In the genomic region with DNA sequence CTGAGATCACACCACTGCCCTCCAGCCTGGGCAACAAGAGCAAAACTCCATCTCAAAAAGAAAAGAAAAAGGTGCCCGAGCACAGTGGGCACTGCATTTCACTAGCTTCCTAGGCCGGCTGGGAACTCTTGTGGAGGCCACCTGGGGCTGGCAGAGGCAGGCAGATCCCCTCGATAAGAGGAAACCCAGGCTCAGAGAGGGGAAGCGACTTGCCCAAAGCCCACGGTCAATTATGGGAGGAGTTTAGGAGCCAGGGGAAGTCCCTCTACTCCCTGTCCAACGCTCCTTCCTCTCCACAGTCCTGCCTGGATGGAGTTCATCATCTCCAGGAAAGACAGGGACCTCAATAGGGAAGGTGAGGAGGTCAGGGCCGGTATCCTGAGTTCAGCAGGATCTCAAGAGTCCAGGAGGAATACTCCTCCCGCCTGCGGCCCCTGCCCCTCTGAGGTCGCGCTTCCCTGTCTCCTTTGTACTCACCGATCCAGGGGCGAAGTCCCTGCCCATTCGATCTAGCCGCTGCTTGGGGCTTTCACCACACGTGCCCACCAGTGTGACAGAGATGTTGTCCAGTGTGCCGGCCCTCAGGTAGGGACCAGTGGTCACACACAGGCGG, we compare ENCODE assay signal across 10 cellular contexts. TPM values are rescaled to one million over a fixed set of nuclear protein-coding genes. Genes with fewer than 3 reads are reported as not detected.
DNase-seq lines count a peak whose midpoint lies in the region; ATAC-seq and TF ChIP-seq lines count a peak whose summit lies in the region.
"Had no signal": no experiment of that assay in that cellular context is flagged by ENCODE, and none has a peak within 500 bp of the region (broad histone marks: within the 10 kb centered on the region; RNA-seq: fewer than 3 reads in every experiment).

No MANE protein-coding gene starts in this region.

- peak overlapping the region; percentile 87 for H2AFZ ChIP-seq in neural progenitor cell (replicated peaks)

- H4K20me1 ChIP-seq in neural progenitor cell (ENCODE audit: low read depth): peaks cover 10% of the 10 kb centered on the region

- H3K4me3 ChIP-seq in CD4-positive, CD25-positive, alpha-beta regulatory T cell (ENCODE audit: low read depth, low read length): peak overlapping the region; percentile 7
- peak overlapping the region; percentile 55 for H3K4me3 ChIP-seq in LNCaP clone FGC (ENCODE audit: low read depth, low read length)
- H3K4me3 ChIP-seq in neural progenitor cell: peak overlapping the region; percentile 75

- H3K9me3 Mint-ChIP-seq in CD4-positive, CD25-positive, alpha-beta regulatory T cell: peaks cover 0 to 11% (median 0%) of the 10 kb centered on the region in 7 donors
- no peaks in the 10 kb centered on the region for H3K9me3 Mint-ChIP-seq in dendritic cell treated with granulocyte-macrophage colony-stimulating factor and Interleukin-4, amounts not matched to agents 40 ng/mL and 50 ng/mL, for 4 days
- peaks cover 18% of the 10 kb centered on the region for H3K9me3 Mint-ChIP-seq in neural progenitor cell

- H3K4me2 ChIP-seq in neural progenitor cell: peak overlapping the region; percentile 90

- H3K79me2 ChIP-seq in neural progenitor cell (ENCODE audit: low read depth): no peaks in the 10 kb centered on the region

- ATAC-seq in CD4-positive, CD25-positive, alpha-beta regulatory T cell (ENCODE audit: low read depth in 2 of 2): no peak

- peak overlapping the region in 1 of 3 donors; percentile 69 for H3K27ac Mint-ChIP-seq in CD4-positive, CD25-positive, alpha-beta regulatory T cell
- H3K27ac Mint-ChIP-seq in dendritic cell treated with granulocyte-macrophage colony-stimulating factor and Interleukin-4, amounts not matched to agents 40 ng/mL and 50 ng/mL, for 4 days: no peak overlapping the region
- no peak overlapping the region for H3K27ac Mint-ChIP-seq in neural progenitor cell

- peaks cover 16 to 46% (median 28%) of the 10 kb centered on the region in 4 donors for H3K4me1 Mint-ChIP-seq in CD4-positive, CD25-positive, alpha-beta regulatory T cell
- H3K4me1 Mint-ChIP-seq in dendritic cell treated with granulocyte-macrophage colony-stimulating factor and Interleukin-4, amounts not matched to agents 40 ng/mL and 50 ng/mL, for 4 days (ENCODE audit: low read depth): peaks cover 36% of the 10 kb centered on the region
- peaks cover 31% of the 10 kb centered on the region for H3K4me1 Mint-ChIP-seq in neural progenitor cell

- TF ChIP-seq CTCF in LNCaP clone FGC (IDR thresholded peaks at IDR 0.05; ENCODE audit: control insufficient read depth, extremely low read depth, insufficient read depth) (no peak), neural progenitor cell (IDR thresholded peaks at IDR 0.05) (no peak)

- peaks cover 86% of the 10 kb centered on the region for H3K27me3 Mint-ChIP-seq in CD4-positive, CD25-positive, alpha-beta regulatory T cell
- H3K27me3 Mint-ChIP-seq in dendritic cell treated with granulocyte-macrophage colony-stimulating factor and Interleukin-4, amounts not matched to agents 40 ng/mL and 50 ng/mL, for 4 days: peaks cover 83% of the 10 kb centered on the region
- H3K27me3 Mint-ChIP-seq in neural progenitor cell (ENCODE audit: insufficient read depth, low read depth): peaks cover 71% of the 10 kb centered on the region

- peaks cover 26% of the 10 kb centered on the region for H3K27me3 ChIP-seq in CD4-positive, CD25-positive, alpha-beta regulatory T cell (ENCODE audit: control insufficient read depth, insufficient read depth, low read length)
- peaks cover 69% of the 10 kb centered on the region for H3K27me3 ChIP-seq in neural progenitor cell

- no peaks in the 10 kb centered on the region for H3K9me3 ChIP-seq in CD4-positive, CD25-positive, alpha-beta regulatory T cell (ENCODE audit: control insufficient read depth in 2 of 2, low read length in 2 of 2)
- H3K9me3 ChIP-seq in neural progenitor cell (ENCODE audit: low read depth): no peaks in the 10 kb centered on the region
- H3K9me3 ChIP-seq: right lobe of liver had no signal

- H3K4me1 ChIP-seq in CD4-positive, CD25-positive, alpha-beta regulatory T cell (ENCODE audit: control insufficient read depth, insufficient read depth, low read length, poor library complexity, severe bottlenecking): peaks cover 42% of the 10 kb centered on the region
- no peaks in the 10 kb centered on the region for H3K4me1 ChIP-seq in neural progenitor cell

- no peaks in the 10 kb centered on the region for H3K36me3 ChIP-seq in CD4-positive, CD25-positive, alpha-beta regulatory T cell (ENCODE audit: control insufficient read depth, insufficient read depth, low read length)
- no peaks in the 10 kb centered on the region for H3K36me3 ChIP-seq in neural progenitor cell
- H3K36me3 ChIP-seq: right lobe of liver had no signal

- H3K4me3 Mint-ChIP-seq in CD4-positive, CD25-positive, alpha-beta regulatory T cell: peak overlapping the region; percentile 63 to 94 (median 94)
- peak overlapping the region; percentile 78 for H3K4me3 Mint-ChIP-seq in dendritic cell treated with granulocyte-macrophage colony-stimulating factor and Interleukin-4, amounts not matched to agents 40 ng/mL and 50 ng/mL, for 4 days
- H3K4me3 Mint-ChIP-seq in neural progenitor cell: peak overlapping the region; percentile 91

- DNase-seq in CD4-positive, CD25-positive, alpha-beta regulatory T cell: no peak
- DNase-seq in LNCaP clone FGC (ENCODE audit: low read depth) (no peak), neural progenitor cell (ENCODE audit: low spot score) (no peak), MV-4-11 (lab: John Stamatoyannopoulos, UW) (no peak), KG1 (lab: John Stamatoyannopoulos, UW) (no peak), mucosa of gallbladder (ENCODE audit: low spot score) (no peak), globus pallidus (ENCODE audit: low spot score) (no peak)
- DNase-seq: activated CD8-positive, alpha-beta memory T cell treated with anti-CD3 and anti-CD28 coated beads for 24 hours had no signal

- peaks cover 37% of the 10 kb centered on the region for H3F3A ChIP-seq in neural progenitor cell (ENCODE audit: low read depth)

- no peak overlapping the region for H3K27ac ChIP-seq in CD4-positive, CD25-positive, alpha-beta regulatory T cell (ENCODE audit: insufficient read depth, low read length, poor library complexity, severe bottlenecking)
- H3K27ac ChIP-seq in neural progenitor cell: no peak overlapping the region
- H3K27ac ChIP-seq: right lobe of liver had no signal

- no peak overlapping the region for H3K9ac ChIP-seq in neural progenitor cell

- intact Hi-C loops in dendritic cell treated with granulocyte-macrophage colony-stimulating factor and Interleukin-4, amounts not matched to agents 40 ng/mL and 50 ng/mL, for 4 days (cut with micrococcal nuclease): loop anchor here (5.0 kb wide), 2 partner anchors 40 to 55 kb away; no protein-coding TSS in a partner anchor

- H3K36me3 Mint-ChIP-seq in CD4-positive, CD25-positive, alpha-beta regulatory T cell: peaks cover 11% of the 10 kb centered on the region
- H3K36me3 Mint-ChIP-seq in dendritic cell treated with granulocyte-macrophage colony-stimulating factor and Interleukin-4, amounts not matched to agents 40 ng/mL and 50 ng/mL, for 4 days (ENCODE audit: low read depth): no peaks in the 10 kb centered on the region
- H3K36me3 Mint-ChIP-seq in neural progenitor cell: peaks cover 5% of the 10 kb centered on the region

RNA-seq across cellular contexts. Expression of a gene that starts 0.8 kb away (rescaled TPM):
- total RNA-seq in CD4-positive, CD25-positive, alpha-beta regulatory T cell: 0.15 TPM
- under 1 TPM in 3 of 4 donors, not detected in 1; 0.18 to 0.51 (median 0.42) TPM for polyA plus RNA-seq in CD4-positive, CD25-positive, alpha-beta regulatory T cell
- not detected in 2 replicates for total RNA-seq in neural progenitor cell (ENCODE audit: low replicate concordance)
- not detected for total RNA-seq in mucosa of gallbladder
- total RNA-seq: right lobe of liver had no signal

RNA-seq across cellular contexts. Expression of a gene that starts 6.4 kb away (rescaled TPM):
- total RNA-seq in CD4-positive, CD25-positive, alpha-beta regulatory T cell: not detected
- polyA plus RNA-seq in CD4-positive, CD25-positive, alpha-beta regulatory T cell: not detected
- total RNA-seq in neural progenitor cell (ENCODE audit: low replicate concordance): 2.0 TPM in 1 of 2 replicates, not detected in the other
- total RNA-seq in mucosa of gallbladder: 0.78 TPM
- total RNA-seq: right lobe of liver had no signal

RNA-seq across cellular contexts. Expression of a gene that starts 30.0 kb away (rescaled TPM):
- total RNA-seq in CD4-positive, CD25-positive, alpha-beta regulatory T cell: not detected
- under 1 TPM in 3 of 4 donors, not detected in 1; 0.53 to 0.68 (median 0.67) TPM for polyA plus RNA-seq in CD4-positive, CD25-positive, alpha-beta regulatory T cell
- 0.28 TPM in 1 of 2 replicates, not detected in the other for total RNA-seq in neural progenitor cell (ENCODE audit: low replicate concordance)
- total RNA-seq in mucosa of gallbladder: 0.43 TPM
- total RNA-seq: right lobe of liver had no signal

RNA-seq across cellular contexts. Expression of a gene that starts 34.7 kb away (rescaled TPM):
- 1,740 TPM for total RNA-seq in CD4-positive, CD25-positive, alpha-beta regulatory T cell
- polyA plus RNA-seq in CD4-positive, CD25-positive, alpha-beta regulatory T cell: 1 to 10 TPM; 4.8 to 7.7 (median 6.2) TPM
- total RNA-seq in neural progenitor cell (ENCODE audit: low replicate concordance): 3.2 and 11.4 TPM in 2 replicates
- total RNA-seq in mucosa of gallbladder: 123 TPM

RNA-seq across cellular contexts. Expression of a gene that starts 45.3 kb away (rescaled TPM):
- 205 TPM for total RNA-seq in CD4-positive, CD25-positive, alpha-beta regulatory T cell
- polyA plus RNA-seq in CD4-positive, CD25-positive, alpha-beta regulatory T cell: 10 to 100 TPM; 42.7 to 60.4 (median 59.3) TPM
- 9.4 and 11.7 TPM in 2 replicates for total RNA-seq in neural progenitor cell (ENCODE audit: low replicate concordance)
- total RNA-seq in mucosa of gallbladder: 73.8 TPM

Comparison
In these comparisons a context has a peak if more than half of its experiments do, and no peak if none do; other contexts are left out.
1. H3K4me3 ChIP-seq: peak in every context shown above with its lines; median percentile 75 in neural progenitor cell; 55 in LNCaP clone FGC; 7 in CD4-positive, CD25-positive, alpha-beta regulatory T cell.